Comparison of ENCODE assay signal across 8 cellular contexts in the genomic region with DNA sequence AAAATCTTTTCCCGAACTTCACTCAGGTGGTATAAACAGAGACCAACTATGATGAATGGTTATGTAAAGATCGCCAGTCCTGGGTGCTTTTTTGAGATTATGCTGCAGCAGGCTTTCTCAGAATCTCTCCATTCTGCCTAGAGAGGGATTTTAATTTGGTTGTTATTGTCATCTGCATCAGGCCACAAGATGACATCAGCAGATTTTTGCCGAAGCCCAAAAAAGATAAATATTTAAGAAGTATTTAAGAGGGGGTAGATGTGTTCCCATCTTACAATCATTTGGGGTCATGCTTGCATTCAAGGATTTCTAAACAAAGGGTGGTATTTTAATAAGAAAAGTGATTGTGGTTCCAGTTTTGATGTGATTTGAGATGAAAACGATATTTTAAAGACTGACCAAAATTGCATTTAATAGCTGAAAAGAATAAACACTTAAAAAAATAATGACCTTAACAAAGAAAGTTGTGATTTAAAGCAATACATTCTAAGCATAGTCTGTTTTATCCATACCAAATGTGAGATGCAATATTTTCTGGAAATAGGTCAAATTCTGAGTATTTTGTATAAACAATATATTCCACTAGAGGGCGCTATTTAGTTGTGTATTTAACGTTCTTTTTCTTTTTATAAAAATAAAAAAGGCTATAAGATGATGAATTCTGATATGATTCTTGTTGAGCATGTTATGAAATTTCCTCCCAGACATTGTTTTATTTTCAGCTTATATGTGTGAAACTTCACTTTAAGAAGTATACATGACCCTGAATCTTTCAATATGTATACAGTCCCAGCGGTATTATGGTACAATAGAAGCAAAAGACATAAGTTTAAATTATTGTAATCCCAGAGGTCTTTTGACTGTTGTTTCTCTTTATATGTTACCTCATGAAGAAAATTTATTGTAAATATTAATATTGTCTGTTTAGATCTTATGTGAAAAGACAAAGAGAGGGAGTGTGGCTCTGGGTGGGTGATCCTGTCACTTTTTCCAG. TPM values are rescaled to one million over a fixed set of nuclear protein-coding genes. Genes with fewer than 3 reads are reported as not detected.
DNase-seq lines count a peak whose midpoint lies in the region; ATAC-seq lines count a peak whose summit lies in the region.

No MANE protein-coding gene starts in this region.

- CTCF ChIA-PET in CD4-positive, alpha-beta memory T cell (lab: Charles Lee; ENCODE audit: partially characterized antibody): interaction anchor here (0.7 to 1.6 kb wide), 9 partner anchors 8 to 1958 kb away, joined by 3 to 5 read pairs (median 4); a partner anchor contains a TSS

- DNase-seq in CD4-positive, alpha-beta memory T cell: peak in 4 of 5 donors; percentile 29 to 39 (median 36)
- DNase-seq in KBM-7: peak; percentile 48
- peak; percentile 51 for DNase-seq in SKM-1 treated with dmso at 0.1 percent for 144 hours (lab: John Stamatoyannopoulos, UW; ENCODE audit: unreplicated experiment)
- DNase-seq in iPS-NIHi11 (ENCODE audit: low spot score): peak; percentile 29
- DNase-seq in effector CD8-positive, alpha-beta T cell (lab: John Stamatoyannopoulos, UW): no peak
- DNase-seq in activated T-cell treated with anti-CD3 and anti-CD28 coated beads, Interleukin-2, amount 50 U/mL, for 24 hours: no peak
- no peak for DNase-seq in activated CD4-positive, alpha-beta T cell treated with anti-CD3 and anti-CD28 coated beads, Interleukin-2, amount 50 U/mL, for 48 hours

- H3K27me3 Mint-ChIP-seq in CD4-positive, alpha-beta memory T cell: peaks cover 0 to 2% of the 10 kb centered on the region in 2 donors
- peaks cover 5% of the 10 kb centered on the region for H3K27me3 Mint-ChIP-seq in activated T-cell treated with anti-CD3 and anti-CD28 coated beads, Interleukin-2, amount 50 U/mL, for 24 hours

- ATAC-seq in GM21381 (IDR thresholded peaks at IDR 0.05; ENCODE audit: unreplicated experiment): no peak

- intact Hi-C loops in CD4-positive, alpha-beta memory T cell (cut with micrococcal nuclease): loop anchor here (1.0 to 5.0 kb wide), 4 partner anchors 70 to 1820 kb away; no protein-coding TSS in a partner anchor

- no peaks in the 10 kb centered on the region for H3K9me3 ChIP-seq in CD4-positive, alpha-beta memory T cell (ENCODE audit: control insufficient read depth in 1 of 2, low read length in 2 of 2)

- no peaks in the 10 kb centered on the region for H3K27me3 ChIP-seq in CD4-positive, alpha-beta memory T cell (ENCODE audit: insufficient read depth, low read length)

- H3K4me1 ChIP-seq in CD4-positive, alpha-beta memory T cell (ENCODE audit: insufficient read depth, low read length): no peaks in the 10 kb centered on the region

- H3K27ac Mint-ChIP-seq in CD4-positive, alpha-beta memory T cell: no peak overlapping the region
- no peak overlapping the region for H3K27ac Mint-ChIP-seq in activated T-cell treated with anti-CD3 and anti-CD28 coated beads, Interleukin-2, amount 50 U/mL, for 24 hours

- no peak overlapping the region for H3K4me3 ChIP-seq in CD4-positive, alpha-beta memory T cell (ENCODE audit: low read length in 2 of 2)

- H3K36me3 Mint-ChIP-seq in CD4-positive, alpha-beta memory T cell: no peaks in the 10 kb centered on the region
- H3K36me3 Mint-ChIP-seq in activated T-cell treated with anti-CD3 and anti-CD28 coated beads, Interleukin-2, amount 50 U/mL, for 24 hours (ENCODE audit: low read depth): no peaks in the 10 kb centered on the region

- no peaks in the 10 kb centered on the region for H3K36me3 ChIP-seq in CD4-positive, alpha-beta memory T cell (ENCODE audit: insufficient read depth, low read length)

- H3K4me1 Mint-ChIP-seq in CD4-positive, alpha-beta memory T cell: no peaks in the 10 kb centered on the region
- peaks cover 2% of the 10 kb centered on the region for H3K4me1 Mint-ChIP-seq in activated T-cell treated with anti-CD3 and anti-CD28 coated beads, Interleukin-2, amount 50 U/mL, for 24 hours (ENCODE audit: low read depth)

- H3K4me3 Mint-ChIP-seq in CD4-positive, alpha-beta memory T cell: no peak overlapping the region
- H3K4me3 Mint-ChIP-seq in activated T-cell treated with anti-CD3 and anti-CD28 coated beads, Interleukin-2, amount 50 U/mL, for 24 hours: no peak overlapping the region

- in situ Hi-C loops in KBM-7 (cut with MboI; ENCODE audit: low pct_unique_long_range_greater_than_20kb, low sequenced_read_pairs): no loop called here

- POLR2A ChIA-PET in CD4-positive, alpha-beta memory T cell (lab: Charles Lee; ENCODE audit: partially characterized antibody): no interaction called here

- H3K27ac ChIP-seq in CD4-positive, alpha-beta memory T cell (ENCODE audit: low read depth, low read length): no peak overlapping the region

- H3K9me3 Mint-ChIP-seq in CD4-positive, alpha-beta memory T cell: no peaks in the 10 kb centered on the region
- no peaks in the 10 kb centered on the region for H3K9me3 Mint-ChIP-seq in activated T-cell treated with anti-CD3 and anti-CD28 coated beads, Interleukin-2, amount 50 U/mL, for 24 hours

RNA-seq across cellular contexts. Expression of a gene that starts 51.0 kb away (rescaled TPM):
- 10 to 100 TPM; 11.4 to 12.8 TPM for total RNA-seq in CD4-positive, alpha-beta memory T cell
- 10 to 100 TPM in 1 of 2 donors, 1 to 10 TPM in 1; 6.2 to 11.2 TPM for polyA plus RNA-seq in CD4-positive, alpha-beta memory T cell

Comparison
In these comparisons a context has a peak if more than half of its experiments do, and no peak if none do; other contexts are left out.
1. DNase-seq: peak in CD4-positive, alpha-beta memory T cell (4 of 5), KBM-7 (single experiment), SKM-1 treated with dmso at 0.1 percent for 144 hours (single experiment) and iPS-NIHi11 (single experiment); none in effector CD8-positive, alpha-beta T cell (single experiment), activated T-cell treated with anti-CD3 and anti-CD28 coated beads, Interleukin-2, amount 50 U/mL, for 24 hours (single experiment) and activated CD4-positive, alpha-beta T cell treated with anti-CD3 and anti-CD28 coated beads, Interleukin-2, amount 50 U/mL, for 48 hours (0 of 2).